Comparison of ENCODE assay signal across 10 cellular contexts in genomic region chr10:128128582-128128981, GRCh38.
"Had no signal": no experiment of that assay in that cellular context is flagged by ENCODE, and none has a peak within 500 bp of the region (broad histone marks: within the 10 kb centered on the region; RNA-seq: fewer than 3 reads in every experiment).

No MANE protein-coding gene starts in this region.

- FAIRE-seq: H1, H54, HepG2 had no signal

- ATAC-seq: GM23338, HepG2 had no signal

- H3K27ac ChIP-seq: HL-60 had no signal

- H3K4me3 Mint-ChIP-seq: GM23338, H9, HFFc6 had no signal

- H3K4me3 ChIP-seq: GM23338 had no signal

- H3K9me3 Mint-ChIP-seq: GM23338, HFFc6, IgD-negative memory B cell had no signal

- H2AFZ ChIP-seq: GM23338 had no signal

- H3K27ac Mint-ChIP-seq: GM23338, H9, HFFc6, IgD-negative memory B cell had no signal

- H3K4me2 ChIP-seq: GM23338 had no signal

- DNase-seq: H9, HCEC 1CT, HFFc6, KG1 had no signal
